ENCODE assay signal across 29 cellular contexts in genomic region chr6:165606740-165607008, GRCh38. TPM values are rescaled to one million over a fixed set of nuclear protein-coding genes. Genes with fewer than 3 reads are reported as not detected.
"Had no signal": no experiment of that assay in that cellular context is flagged by ENCODE, and none has a peak within 500 bp of the region (broad histone marks: within the 10 kb centered on the region; RNA-seq: fewer than 3 reads in every experiment).

No MANE protein-coding gene starts in this region.

- H3K4me3 ChIP-seq: pancreas, prostate gland, right atrium auricular region, skin epidermis, smooth muscle cell, spleen, suprapubic skin, testis, tibial artery, transverse colon, upper lobe of right lung, vagina had no signal

- H3K9me3 ChIP-seq: neutrophil, pancreas, prostate gland, right atrium auricular region, suprapubic skin, testis, tibial artery, transverse colon, upper lobe of right lung, vagina had no signal

- H3K27ac Mint-ChIP-seq: natural killer cell treated with Interleukin-12 subunit alpha and Interleukin-12 subunit beta and Interleukin-15 and Interleukin-18, amount 100 ng/mL, for 72 hours; nephron progenitor cell; stimulated activated memory B cell treated with anti-CD40 and anti-IgM and Interleukin-4, amounts not matched to agents 10 μg/mL and 1 μg/mL and 100 μg/mL, for 72 hours; stimulated activated naive CD8-positive, alpha-beta T cell treated with anti-CD3 and anti-CD28 coated beads, Interleukin-15, amount 100 ng/mL, for 72 hours; type B pancreatic cell had no signal

- DNase-seq: nephron progenitor cell; nucleus accumbens; retina; spleen; stimulated activated CD4-positive, alpha-beta T cell treated with anti-CD3 and anti-CD28 coated beads, Interleukin-12 subunit alpha, Interleukin-12 subunit beta, amount 100 ng/mL, for 4 hours; stimulated activated CD4-positive, alpha-beta T cell treated with anti-CD3 and anti-CD28 coated beads, Interleukin-1b, Interleukin-23, amount 100 ng/mL, for 48 hours; stimulated activated CD4-positive, alpha-beta T cell treated with anti-CD3 and anti-CD28 coated beads, Interleukin-4, amount 100 ng/mL, for 1 hour; stimulated activated CD4-positive, alpha-beta T cell treated with anti-CD3 and anti-CD28 coated beads, Interleukin-4, amount 100 ng/mL, for 4 hours; stimulated activated CD8-positive, alpha-beta memory T cell treated with anti-CD3 and anti-CD28 coated beads, Interleukin-4, amount 100 ng/mL, for 48 hours; stimulated activated naive CD4-positive, alpha-beta T cell; stimulated activated naive CD8-positive, alpha-beta T cell treated with anti-CD3 and anti-CD28 coated beads, Interleukin-15, amount 100 ng/mL, for 72 hours; stimulated activated naive CD8-positive, alpha-beta T cell treated with anti-CD3 and anti-CD28 coated beads, Interleukin-15, Interleukin-2, amounts not matched to agents 100 U/mL and 50 U/mL, for 24 hours; substantia nigra; testis; tibial artery; transverse colon; upper lobe of right lung had no signal

- H3K4me3 Mint-ChIP-seq: natural killer cell treated with Interleukin-12 subunit alpha and Interleukin-12 subunit beta and Interleukin-15 and Interleukin-18, amount 100 ng/mL, for 72 hours; nephron progenitor cell; neural crest cell; stimulated activated memory B cell treated with anti-CD40 and anti-IgM and Interleukin-4, amounts not matched to agents 10 μg/mL and 1 μg/mL and 100 μg/mL, for 72 hours; stimulated activated naive CD8-positive, alpha-beta T cell treated with anti-CD3 and anti-CD28 coated beads, Interleukin-15, amount 100 ng/mL, for 72 hours; type B pancreatic cell had no signal

- H3K27me3 ChIP-seq: neutrophil, pancreas, right atrium auricular region, spleen, suprapubic skin, testis, tibial artery, transverse colon, upper lobe of right lung, vagina had no signal

- H3K9me3 Mint-ChIP-seq: stimulated activated memory B cell treated with anti-CD40 and anti-IgM and Interleukin-4, amounts not matched to agents 10 μg/mL and 1 μg/mL and 100 μg/mL, for 72 hours; type B pancreatic cell had no signal

- H3K27me3 Mint-ChIP-seq: natural killer cell treated with Interleukin-12 subunit alpha and Interleukin-12 subunit beta and Interleukin-15 and Interleukin-18, amount 100 ng/mL, for 72 hours; stimulated activated memory B cell treated with anti-CD40 and anti-IgM and Interleukin-4, amounts not matched to agents 10 μg/mL and 1 μg/mL and 100 μg/mL, for 72 hours; stimulated activated naive CD8-positive, alpha-beta T cell treated with anti-CD3 and anti-CD28 coated beads, Interleukin-15, amount 100 ng/mL, for 72 hours; type B pancreatic cell had no signal

- H3K36me3 ChIP-seq: neutrophil, pancreas, prostate gland, right atrium auricular region, spleen, suprapubic skin, tibial artery, transverse colon, upper lobe of right lung, vagina had no signal

- H3K27ac ChIP-seq: neutrophil, prostate gland, right atrium auricular region, skin epidermis, spleen, suprapubic skin, testis, tibial artery, transverse colon, upper lobe of right lung, vagina had no signal

- H3K36me3 Mint-ChIP-seq: natural killer cell treated with Interleukin-12 subunit alpha and Interleukin-12 subunit beta and Interleukin-15 and Interleukin-18, amount 100 ng/mL, for 72 hours; stimulated activated memory B cell treated with anti-CD40 and anti-IgM and Interleukin-4, amounts not matched to agents 10 μg/mL and 1 μg/mL and 100 μg/mL, for 72 hours; type B pancreatic cell had no signal

- H3K4me1 ChIP-seq: pancreas, prostate gland, right atrium auricular region, suprapubic skin, testis, tibial artery, transverse colon, upper lobe of right lung, vagina had no signal

- H3K4me2 ChIP-seq: smooth muscle cell had no signal

- H3K4me1 Mint-ChIP-seq: nephron progenitor cell; neural crest cell; stimulated activated memory B cell treated with anti-CD40 and anti-IgM and Interleukin-4, amounts not matched to agents 10 μg/mL and 1 μg/mL and 100 μg/mL, for 72 hours; stimulated activated naive CD8-positive, alpha-beta T cell treated with anti-CD3 and anti-CD28 coated beads, Interleukin-15, amount 100 ng/mL, for 72 hours had no signal

RNA-seq across cellular contexts. Expression of gene PDE10A, which starts 56.4 kb away (rescaled TPM):
- total RNA-seq: natural killer cell treated with Interleukin-12 subunit alpha and Interleukin-12 subunit beta and Interleukin-15 and Interleukin-18, amount 100 ng/mL, for 72 hours had no signal
